Comparison of ENCODE assay signal across 27 cellular contexts in genomic region chr9:116323571-116323970, GRCh38.
DNase-seq lines count a peak whose midpoint lies in the region; ATAC-seq and TF ChIP-seq lines count a peak whose summit lies in the region.
"Had no signal": no experiment of that assay in that cellular context is flagged by ENCODE, and none has a peak within 500 bp of the region (broad histone marks: within the 10 kb centered on the region; RNA-seq: fewer than 3 reads in every experiment).

No MANE protein-coding gene starts in this region.

- no peak overlapping the region for H3K9ac ChIP-seq in trophoblast cell (ENCODE audit: low read length)

- no peak overlapping the region for H3K4me3 ChIP-seq in trophoblast cell (ENCODE audit: low read depth, low read length)
- H3K4me3 ChIP-seq: ascending aorta, dorsolateral prefrontal cortex, pancreas, SJCRH30, upper lobe of left lung had no signal

- no peaks in the 10 kb centered on the region for H3K27me3 Mint-ChIP-seq in Calu3 (ENCODE audit: unreplicated experiment)
- H3K27me3 Mint-ChIP-seq: activated CD8-positive, alpha-beta memory T cell treated with anti-CD3 and anti-CD28 coated beads, Interleukin-2, amount 10 ng/mL, durations not matched to agents 7 days and 5 days; central memory CD8-positive, alpha-beta T cell had no signal

- H3K36me3 ChIP-seq in trophoblast cell (ENCODE audit: control insufficient read depth in 1 of 2, insufficient read depth in 2 of 2, low read length in 2 of 2), result no peaks in the 10 kb centered on the region
- H3K36me3 ChIP-seq: ascending aorta, pancreas, upper lobe of left lung had no signal

- H3K4me2 ChIP-seq in trophoblast cell (ENCODE audit: low read length), result no peak overlapping the region

- CTCF ChIA-PET in Calu3 (lab: Charles Lee), result no interaction called here

- no peak overlapping the region for H2AK5ac ChIP-seq in trophoblast cell (ENCODE audit: low read length)

- H3K23ac ChIP-seq in trophoblast cell (ENCODE audit: low read length), result no peak overlapping the region

- no peaks in the 10 kb centered on the region for H3K9me3 ChIP-seq in trophoblast cell (ENCODE audit: insufficient read depth, low read depth, low read length)
- H3K9me3 ChIP-seq: ascending aorta, Caco-2, pancreas, upper lobe of left lung had no signal

- no peak overlapping the region for H2AFZ ChIP-seq in trophoblast cell (ENCODE audit: insufficient read depth, low read length, poor library complexity)

- no peak overlapping the region for H4K8ac ChIP-seq in trophoblast cell (ENCODE audit: low read depth, low read length)

- no peak for ATAC-seq in HG02938 (IDR thresholded peaks at IDR 0.05; ENCODE audit: unreplicated experiment)
- ATAC-seq: activated CD8-positive, alpha-beta memory T cell treated with anti-CD3 and anti-CD28 coated beads, Interleukin-2, amount 10 ng/mL, durations not matched to agents 7 days and 5 days; activated T-helper 17 cell treated with anti-CD3 and anti-CD28 coated beads, Interleukin-2, amount 50 U/mL, for 72 hours; left cardiac atrium; natural killer cell; right cardiac atrium had no signal

- no peaks in the 10 kb centered on the region for H3K79me1 ChIP-seq in trophoblast cell (ENCODE audit: low read length)

- H2BK5ac ChIP-seq in trophoblast cell (ENCODE audit: low read depth, low read length, poor library complexity), result no peak overlapping the region

- H2BK12ac ChIP-seq in trophoblast cell (ENCODE audit: low read length), result no peak overlapping the region

- no peak overlapping the region for H3K14ac ChIP-seq in trophoblast cell (ENCODE audit: low read length)

- peaks cover 3% of the 10 kb centered on the region for H3K9me3 Mint-ChIP-seq in Calu3 (ENCODE audit: low read depth, unreplicated experiment)

- no TSS peak for BruUV-seq in Calu3 (replicated peaks; lab: Mats Ljungman, UMichigan)

- H2BK120ac ChIP-seq in trophoblast cell (ENCODE audit: insufficient read depth, low read length, poor library complexity), result no peak overlapping the region

- no peaks in the 10 kb centered on the region for H3K79me2 ChIP-seq in trophoblast cell (ENCODE audit: control insufficient read depth, insufficient read depth, low read length, poor library complexity)

- peaks cover 0 to 1% of the 10 kb centered on the region in 2 experiments for H3K4me1 ChIP-seq in trophoblast cell (ENCODE audit: control insufficient read depth in 1 of 2, insufficient read depth in 2 of 2, low read length in 2 of 2)
- H3K4me1 ChIP-seq: Caco-2, pancreas had no signal

- H3K4me1 Mint-ChIP-seq in Calu3 (ENCODE audit: low read depth, unreplicated experiment), result no peaks in the 10 kb centered on the region
- H3K4me1 Mint-ChIP-seq: activated CD8-positive, alpha-beta memory T cell treated with anti-CD3 and anti-CD28 coated beads, Interleukin-2, amount 10 ng/mL, durations not matched to agents 7 days and 5 days; activated T-helper 17 cell treated with anti-CD3 and anti-CD28 coated beads, Interleukin-2, amount 50 U/mL, for 72 hours; B cell; central memory CD8-positive, alpha-beta T cell; natural killer cell had no signal

- no peak overlapping the region for H3K27ac Mint-ChIP-seq in Calu3 (ENCODE audit: unreplicated experiment)
- H3K27ac Mint-ChIP-seq: activated CD8-positive, alpha-beta memory T cell treated with anti-CD3 and anti-CD28 coated beads, Interleukin-2, amount 10 ng/mL, durations not matched to agents 7 days and 5 days; activated naive CD8-positive, alpha-beta T cell; activated T-helper 17 cell treated with anti-CD3 and anti-CD28 coated beads, Interleukin-2, amount 50 U/mL, for 72 hours; B cell; natural killer cell had no signal

- H3K18ac ChIP-seq in trophoblast cell (ENCODE audit: low read length), result no peak overlapping the region

- H3K4me3 Mint-ChIP-seq in Calu3 (ENCODE audit: low read depth, unreplicated experiment), result no peak overlapping the region
- H3K4me3 Mint-ChIP-seq: activated CD8-positive, alpha-beta memory T cell treated with anti-CD3 and anti-CD28 coated beads, Interleukin-2, amount 10 ng/mL, durations not matched to agents 7 days and 5 days; activated naive CD8-positive, alpha-beta T cell; activated T-helper 17 cell treated with anti-CD3 and anti-CD28 coated beads, Interleukin-2, amount 50 U/mL, for 72 hours; B cell; central memory CD8-positive, alpha-beta T cell; natural killer cell had no signal

- H4K12ac ChIP-seq in trophoblast cell (ENCODE audit: low read depth, low read length), result no peak overlapping the region

- no peak overlapping the region for H4K91ac ChIP-seq in trophoblast cell (ENCODE audit: low read depth, low read length)

- intact Hi-C loops in Calu3 (cut with micrococcal nuclease; ENCODE audit: unreplicated experiment), result no loop called here

- DNase-seq in NCI-H2081 (lab: John Stamatoyannopoulos, UW), result peak; percentile 48 to 73
- DNase-seq in NCI-H2081 treated with DMSO at 0.1 percent for 48 hours (lab: John Stamatoyannopoulos, UW), result no peak
- DNase-seq in NCI-H146 (lab: John Stamatoyannopoulos, UW), result peak; percentile 58
- peak; percentile 61 for DNase-seq in NCI-H774 (lab: John Stamatoyannopoulos, UW)
- DNase-seq in renal cortical epithelial cell (ENCODE audit: low read depth), result peak; percentile 39
- no peak for DNase-seq in Calu3
- DNase-seq in trophoblast cell, result no peak
- DNase-seq: activated CD4-positive, alpha-beta T cell treated with anti-CD3 and anti-CD28 coated beads for 4 hours; activated CD8-positive, alpha-beta memory T cell treated with anti-CD3 and anti-CD28 coated beads, Interleukin-2, amount 10 ng/mL, durations not matched to agents 7 days and 5 days; Caco-2; dorsolateral prefrontal cortex; left cardiac atrium; natural killer cell; NCI-H2171 treated with DMSO at 0.1 percent for 48 hours; NK-92 treated with Interleukin-12 subunit alpha and Interleukin-12 subunit beta, amount 100 ng/mL, for 24 hours; pancreas; SJCRH30; stimulated activated CD4-positive, alpha-beta T cell treated with anti-CD3 and anti-CD28 coated beads, Interleukin-12 subunit alpha, Interleukin-12 subunit beta, amount 100 ng/mL, for 4 hours; T-helper 1 cell; upper lobe of left lung had no signal

- no peak overlapping the region for H3K27ac ChIP-seq in trophoblast cell (ENCODE audit: low read depth, low read length)
- H3K27ac ChIP-seq: ascending aorta, dorsolateral prefrontal cortex, SJCRH30, upper lobe of left lung had no signal

- H3K36me3 Mint-ChIP-seq in Calu3 (ENCODE audit: insufficient read depth, unreplicated experiment), result no peaks in the 10 kb centered on the region
- H3K36me3 Mint-ChIP-seq: activated CD8-positive, alpha-beta memory T cell treated with anti-CD3 and anti-CD28 coated beads, Interleukin-2, amount 10 ng/mL, durations not matched to agents 7 days and 5 days; activated naive CD8-positive, alpha-beta T cell; natural killer cell had no signal

- no peaks in the 10 kb centered on the region for H3K27me3 ChIP-seq in trophoblast cell (ENCODE audit: insufficient read depth, low read length)
- H3K27me3 ChIP-seq: ascending aorta, pancreas, SJCRH30, upper lobe of left lung had no signal

- H3K4ac ChIP-seq in trophoblast cell (ENCODE audit: low read depth, low read length), result no peak overlapping the region

- TF ChIP-seq CTCF in Calu3 (IDR thresholded peaks at IDR 0.05; ENCODE audit: unreplicated experiment), result no peak

Comparison
In these comparisons a context has a peak if more than half of its experiments do, and no peak if none do; other contexts are left out.
1. DNase-seq: peak in NCI-H2081 (2 of 2), NCI-H146 (single experiment), NCI-H774 (single experiment) and renal cortical epithelial cell (single experiment); none in NCI-H2081 treated with DMSO at 0.1 percent for 48 hours (single experiment), Calu3 (single experiment) and trophoblast cell (0 of 2).